ENCODE assay signal across 1 cellular context in genomic region chr19:38701455-38702063, GRCh38.
TF ChIP-seq lines count a peak whose summit lies in the region.

No MANE protein-coding gene starts in this region.

TF ChIP-seq in HepG2, 621 proteins besides CTCF, POLR2A, EP300 and RAD21 (continued from another document and continues in another):
- TF ChIP-seq HOMEZ (CRISPR knock-in tag; IDR thresholded peaks at IDR 0.05; ENCODE audit: low read depth) = 0 out of 2 replicates have a peak, but pooled peaks have one; percentile 20
- TF ChIP-seq ZBTB43 (CRISPR knock-in tag; conservative IDR thresholded peaks at IDR 0.05) = peak; percentile 86
- peak; percentile 78 for TF ChIP-seq CREM (IDR thresholded peaks at IDR 0.05)
- no peak for TF ChIP-seq CREM (CRISPR knock-in tag; IDR thresholded peaks at IDR 0.05)
- TF ChIP-seq BRCA1 (CRISPR knock-in tag; IDR thresholded peaks at IDR 0.05) = peak; percentile 72
- TF ChIP-seq, protein P1, sequence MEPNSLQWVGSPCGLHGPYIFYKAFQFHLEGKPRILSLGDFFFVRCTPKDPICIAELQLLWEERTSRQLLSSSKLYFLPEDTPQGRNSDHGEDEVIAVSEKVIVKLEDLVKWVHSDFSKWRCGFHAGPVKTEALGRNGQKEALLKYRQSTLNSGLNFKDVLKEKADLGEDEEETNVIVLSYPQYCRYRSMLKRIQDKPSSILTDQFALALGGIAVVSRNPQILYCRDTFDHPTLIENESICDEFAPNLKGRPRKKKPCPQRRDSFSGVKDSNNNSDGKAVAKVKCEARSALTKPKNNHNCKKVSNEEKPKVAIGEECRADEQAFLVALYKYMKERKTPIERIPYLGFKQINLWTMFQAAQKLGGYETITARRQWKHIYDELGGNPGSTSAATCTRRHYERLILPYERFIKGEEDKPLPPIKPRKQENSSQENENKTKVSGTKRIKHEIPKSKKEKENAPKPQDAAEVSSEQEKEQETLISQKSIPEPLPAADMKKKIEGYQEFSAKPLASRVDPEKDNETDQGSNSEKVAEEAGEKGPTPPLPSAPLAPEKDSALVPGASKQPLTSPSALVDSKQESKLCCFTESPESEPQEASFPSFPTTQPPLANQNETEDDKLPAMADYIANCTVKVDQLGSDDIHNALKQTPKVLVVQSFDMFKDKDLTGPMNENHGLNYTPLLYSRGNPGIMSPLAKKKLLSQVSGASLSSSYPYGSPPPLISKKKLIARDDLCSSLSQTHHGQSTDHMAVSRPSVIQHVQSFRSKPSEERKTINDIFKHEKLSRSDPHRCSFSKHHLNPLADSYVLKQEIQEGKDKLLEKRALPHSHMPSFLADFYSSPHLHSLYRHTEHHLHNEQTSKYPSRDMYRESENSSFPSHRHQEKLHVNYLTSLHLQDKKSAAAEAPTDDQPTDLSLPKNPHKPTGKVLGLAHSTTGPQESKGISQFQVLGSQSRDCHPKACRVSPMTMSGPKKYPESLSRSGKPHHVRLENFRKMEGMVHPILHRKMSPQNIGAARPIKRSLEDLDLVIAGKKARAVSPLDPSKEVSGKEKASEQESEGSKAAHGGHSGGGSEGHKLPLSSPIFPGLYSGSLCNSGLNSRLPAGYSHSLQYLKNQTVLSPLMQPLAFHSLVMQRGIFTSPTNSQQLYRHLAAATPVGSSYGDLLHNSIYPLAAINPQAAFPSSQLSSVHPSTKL (CRISPR knock-in tag; IDR thresholded peaks at IDR 0.05) = peak; percentile 89
- no peak for TF ChIP-seq TCF12 (IDR thresholded peaks at IDR 0.05)
- TF ChIP-seq TCF12 (CRISPR knock-in tag; IDR thresholded peaks at IDR 0.05) = 0 out of 2 replicates have a peak, but pooled peaks have one; percentile 37
- TF ChIP-seq ZNF569 (CRISPR knock-in tag; IDR thresholded peaks at IDR 0.05; ENCODE audit: borderline replicate concordance) = peak; percentile 40; the same call in 1 of the 2 replicates
- TF ChIP-seq ZHX1 (CRISPR knock-in tag; IDR thresholded peaks at IDR 0.05; ENCODE audit: low read depth) = peak; percentile 67; the same call in 1 of the 2 replicates
- 0 out of 2 replicates have a peak, but pooled peaks have one; percentile 24 for TF ChIP-seq ZSCAN30 (CRISPR knock-in tag; IDR thresholded peaks at IDR 0.05)
- peak; percentile 90 for TF ChIP-seq NRL (CRISPR knock-in tag; IDR thresholded peaks at IDR 0.05; ENCODE audit: borderline replicate concordance)
- peak; percentile 54; the same call in 1 of the 2 replicates for TF ChIP-seq ERF (CRISPR knock-in tag; IDR thresholded peaks at IDR 0.05)
- peak; percentile 55; the same call in 1 of the 2 replicates for TF ChIP-seq ZNF451 (CRISPR knock-in tag; IDR thresholded peaks at IDR 0.05)
- no peak for TF ChIP-seq STAT6 (CRISPR knock-in tag; IDR thresholded peaks at IDR 0.05; ENCODE audit: borderline replicate concordance)
- 0 out of 2 replicates have a peak, but pooled peaks have one; percentile 26 for TF ChIP-seq ATF7-NPFF (CRISPR knock-in tag; IDR thresholded peaks at IDR 0.05; ENCODE audit: low read depth)
- TF ChIP-seq HDAC1 (CRISPR knock-in tag; IDR thresholded peaks at IDR 0.05) = peak; percentile 86
- peak; percentile 62; the same call in 1 of the 2 replicates for TF ChIP-seq ZMYM2 (CRISPR knock-in tag; IDR thresholded peaks at IDR 0.05)
- TF ChIP-seq ZNF24 (IDR thresholded peaks at IDR 0.05) = no peak
- 0 out of 2 replicates have a peak, but pooled peaks have one; percentile 78 for TF ChIP-seq ZFP36L1 (CRISPR knock-in tag; IDR thresholded peaks at IDR 0.05)
- TF ChIP-seq, protein P2, sequence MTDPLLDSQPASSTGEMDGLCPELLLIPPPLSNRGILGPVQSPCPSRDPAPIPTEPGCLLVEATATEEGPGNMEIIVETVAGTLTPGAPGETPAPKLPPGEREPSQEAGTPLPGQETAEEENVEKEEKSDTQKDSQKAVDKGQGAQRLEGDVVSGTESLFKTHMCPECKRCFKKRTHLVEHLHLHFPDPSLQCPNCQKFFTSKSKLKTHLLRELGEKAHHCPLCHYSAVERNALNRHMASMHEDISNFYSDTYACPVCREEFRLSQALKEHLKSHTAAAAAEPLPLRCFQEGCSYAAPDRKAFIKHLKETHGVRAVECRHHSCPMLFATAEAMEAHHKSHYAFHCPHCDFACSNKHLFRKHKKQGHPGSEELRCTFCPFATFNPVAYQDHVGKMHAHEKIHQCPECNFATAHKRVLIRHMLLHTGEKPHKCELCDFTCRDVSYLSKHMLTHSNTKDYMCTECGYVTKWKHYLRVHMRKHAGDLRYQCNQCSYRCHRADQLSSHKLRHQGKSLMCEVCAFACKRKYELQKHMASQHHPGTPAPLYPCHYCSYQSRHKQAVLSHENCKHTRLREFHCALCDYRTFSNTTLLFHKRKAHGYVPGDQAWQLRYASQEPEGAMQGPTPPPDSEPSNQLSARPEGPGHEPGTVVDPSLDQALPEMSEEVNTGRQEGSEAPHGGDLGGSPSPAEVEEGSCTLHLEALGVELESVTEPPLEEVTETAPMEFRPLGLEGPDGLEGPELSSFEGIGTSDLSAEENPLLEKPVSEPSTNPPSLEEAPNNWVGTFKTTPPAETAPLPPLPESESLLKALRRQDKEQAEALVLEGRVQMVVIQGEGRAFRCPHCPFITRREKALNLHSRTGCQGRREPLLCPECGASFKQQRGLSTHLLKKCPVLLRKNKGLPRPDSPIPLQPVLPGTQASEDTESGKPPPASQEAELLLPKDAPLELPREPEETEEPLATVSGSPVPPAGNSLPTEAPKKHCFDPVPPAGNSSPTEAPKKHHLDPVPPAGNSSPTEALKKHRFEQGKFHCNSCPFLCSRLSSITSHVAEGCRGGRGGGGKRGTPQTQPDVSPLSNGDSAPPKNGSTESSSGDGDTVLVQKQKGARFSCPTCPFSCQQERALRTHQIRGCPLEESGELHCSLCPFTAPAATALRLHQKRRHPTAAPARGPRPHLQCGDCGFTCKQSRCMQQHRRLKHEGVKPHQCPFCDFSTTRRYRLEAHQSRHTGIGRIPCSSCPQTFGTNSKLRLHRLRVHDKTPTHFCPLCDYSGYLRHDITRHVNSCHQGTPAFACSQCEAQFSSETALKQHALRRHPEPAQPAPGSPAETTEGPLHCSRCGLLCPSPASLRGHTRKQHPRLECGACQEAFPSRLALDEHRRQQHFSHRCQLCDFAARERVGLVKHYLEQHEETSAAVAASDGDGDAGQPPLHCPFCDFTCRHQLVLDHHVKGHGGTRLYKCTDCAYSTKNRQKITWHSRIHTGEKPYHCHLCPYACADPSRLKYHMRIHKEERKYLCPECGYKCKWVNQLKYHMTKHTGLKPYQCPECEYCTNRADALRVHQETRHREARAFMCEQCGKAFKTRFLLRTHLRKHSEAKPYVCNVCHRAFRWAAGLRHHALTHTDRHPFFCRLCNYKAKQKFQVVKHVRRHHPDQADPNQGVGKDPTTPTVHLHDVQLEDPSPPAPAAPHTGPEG (CRISPR knock-in tag; IDR thresholded peaks at IDR 0.05) = 0 out of 2 replicates have a peak, but pooled peaks have one; percentile 23
- TF ChIP-seq, protein P3, sequence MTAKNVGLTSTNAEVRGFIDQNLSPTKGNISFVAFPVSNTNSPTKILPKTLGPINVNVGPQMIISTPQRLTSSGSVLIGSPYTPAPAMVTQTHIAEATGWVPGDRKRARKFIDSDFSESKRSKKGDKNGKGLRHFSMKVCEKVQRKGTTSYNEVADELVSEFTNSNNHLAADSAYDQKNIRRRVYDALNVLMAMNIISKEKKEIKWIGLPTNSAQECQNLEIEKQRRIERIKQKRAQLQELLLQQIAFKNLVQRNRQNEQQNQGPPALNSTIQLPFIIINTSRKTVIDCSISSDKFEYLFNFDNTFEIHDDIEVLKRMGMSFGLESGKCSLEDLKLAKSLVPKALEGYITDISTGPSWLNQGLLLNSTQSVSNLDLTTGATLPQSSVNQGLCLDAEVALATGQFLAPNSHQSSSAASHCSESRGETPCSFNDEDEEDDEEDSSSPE (CRISPR knock-in tag; IDR thresholded peaks at IDR 0.05) = peak; percentile 33; the same call in 1 of the 2 replicates
- TF ChIP-seq ZNF280D (CRISPR knock-in tag; IDR thresholded peaks at IDR 0.05) = peak; percentile 72; the same call in 1 of the 2 replicates
- peak; percentile 74; the same call in 1 of the 2 replicates for TF ChIP-seq ZSCAN21 (CRISPR knock-in tag; IDR thresholded peaks at IDR 0.05; ENCODE audit: borderline replicate concordance)
- no peak for TF ChIP-seq ZNF253 (CRISPR knock-in tag; IDR thresholded peaks at IDR 0.05; ENCODE audit: borderline replicate concordance)
- 0 out of 2 replicates have a peak, but pooled peaks have one; percentile 50 for TF ChIP-seq ZNF709 (CRISPR knock-in tag; IDR thresholded peaks at IDR 0.05)
- TF ChIP-seq MXD4 (CRISPR knock-in tag; IDR thresholded peaks at IDR 0.05) = peak; percentile 67; the same call in 1 of the 2 replicates
- no peak; the same call in 1 of the 2 replicates for TF ChIP-seq RCOR2 (CRISPR knock-in tag; IDR thresholded peaks at IDR 0.05)
- 0 out of 2 replicates have a peak, but pooled peaks have one; percentile 39 for TF ChIP-seq ZNF784 (CRISPR knock-in tag; IDR thresholded peaks at IDR 0.05; ENCODE audit: borderline replicate concordance)
